Comparison of ENCODE assay signal across 7 cellular contexts in genomic region chr9:36409076-36409475, GRCh38. TPM values are rescaled to one million over a fixed set of nuclear protein-coding genes. Genes with fewer than 3 reads are reported as not detected.
A peak's percentile ranks its signal among the peaks of the same experiment; 100 is the strongest.
DNase-seq lines count a peak whose midpoint lies in the region; ATAC-seq and TF ChIP-seq lines count a peak whose summit lies in the region.
"Not testable (repeated sequence)": the region's sequence is repeated elsewhere in the genome, so short reads cannot be mapped to it uniquely, and the experiment has no call there.

No MANE protein-coding gene starts in this region.

- H3K4me1 Mint-ChIP-seq in CD4-positive, CD25-positive, alpha-beta regulatory T cell: peaks cover 9 to 29% (median 23%) of the 10 kb centered on the region in 4 donors
- peaks cover 18 to 41% (median 36%) of the 10 kb centered on the region in 3 donors for H3K4me1 Mint-ChIP-seq in CD8-positive, alpha-beta memory T cell
- peaks cover 27 to 34% (median 33%) of the 10 kb centered on the region in 3 donors for H3K4me1 Mint-ChIP-seq in T-cell
- H3K4me1 Mint-ChIP-seq in activated CD4-positive, alpha-beta T cell treated with anti-CD3 and anti-CD28 coated beads, Interleukin-2, amount 10 ng/mL, durations not matched to agents 7 days and 5 days: not testable (repeated sequence)
- peaks cover 38% of the 10 kb centered on the region for H3K4me1 Mint-ChIP-seq in activated naive CD4-positive, alpha-beta T cell treated with anti-CD3 and anti-CD28 coated beads, Interleukin-2, amount 50 U/mL, for 24 hours
- H3K4me1 Mint-ChIP-seq in memory B cell: peaks cover 20% of the 10 kb centered on the region
- peaks cover 11% of the 10 kb centered on the region for H3K4me1 Mint-ChIP-seq in nephron progenitor cell

- TF ChIP-seq CTCF in nephron progenitor cell (IDR thresholded peaks at IDR 0.05): not testable (repeated sequence)

- H3K36me3 Mint-ChIP-seq in CD4-positive, CD25-positive, alpha-beta regulatory T cell; CD8-positive, alpha-beta memory T cell; activated CD4-positive, alpha-beta T cell treated with anti-CD3 and anti-CD28 coated beads, Interleukin-2, amount 10 ng/mL, durations not matched to agents 7 days and 5 days (ENCODE audit: low read depth); activated naive CD4-positive, alpha-beta T cell treated with anti-CD3 and anti-CD28 coated beads, Interleukin-2, amount 50 U/mL, for 24 hours; memory B cell: not testable (repeated sequence)
- H3K36me3 Mint-ChIP-seq in T-cell (peaks cover 11% of the 10 kb centered on the region), nephron progenitor cell (ENCODE audit: low read depth) (peaks cover 31% of the 10 kb centered on the region)

- not testable (repeated sequence) for H3K9me3 Mint-ChIP-seq in CD4-positive, CD25-positive, alpha-beta regulatory T cell; CD8-positive, alpha-beta memory T cell; T-cell; activated CD4-positive, alpha-beta T cell treated with anti-CD3 and anti-CD28 coated beads, Interleukin-2, amount 10 ng/mL, durations not matched to agents 7 days and 5 days; activated naive CD4-positive, alpha-beta T cell treated with anti-CD3 and anti-CD28 coated beads, Interleukin-2, amount 50 U/mL, for 24 hours; memory B cell; nephron progenitor cell

- not testable (repeated sequence) for H3K27ac ChIP-seq in CD4-positive, CD25-positive, alpha-beta regulatory T cell (ENCODE audit: insufficient read depth, low read length, poor library complexity, severe bottlenecking); CD8-positive, alpha-beta memory T cell (ENCODE audit: low read depth, low read length)

- DNase-seq in CD4-positive, CD25-positive, alpha-beta regulatory T cell; CD8-positive, alpha-beta memory T cell; T-cell; activated CD4-positive, alpha-beta T cell treated with anti-CD3 and anti-CD28 coated beads, Interleukin-2, amount 10 ng/mL, durations not matched to agents 7 days and 5 days; memory B cell (ENCODE audit: low spot score in 2 of 2); nephron progenitor cell: not testable (repeated sequence)

- not testable (repeated sequence) for H3K4me3 ChIP-seq in CD4-positive, CD25-positive, alpha-beta regulatory T cell (ENCODE audit: low read depth, low read length); CD8-positive, alpha-beta memory T cell (ENCODE audit: low read length)

- CTCF ChIA-PET in CD8-positive, alpha-beta memory T cell (lab: Charles Lee): interaction anchor here (1.3 to 11.0 kb wide), 3 partner anchors 44 to 320 kb away, joined by 4 to 236 read pairs (median 13); no protein-coding TSS in a partner anchor
- CTCF ChIA-PET in T-cell (lab: Charles Lee): interaction anchor here (0.5 to 4.0 kb wide), 8 partner anchors 41 to 146 kb away, joined by 3 to 82 read pairs (median 6); no protein-coding TSS in a partner anchor
- CTCF ChIA-PET in activated CD4-positive, alpha-beta T cell treated with anti-CD3 and anti-CD28 coated beads, Interleukin-2, amount 10 ng/mL, durations not matched to agents 7 days and 5 days (lab: Charles Lee): interaction anchor here (0.6 to 3.4 kb wide), 8 partner anchors 14 to 448 kb away, joined by 3 to 39 read pairs (median 7); no protein-coding TSS in a partner anchor

- not testable (repeated sequence) for H3K27me3 ChIP-seq in CD4-positive, CD25-positive, alpha-beta regulatory T cell (ENCODE audit: control insufficient read depth, insufficient read depth, low read length); CD8-positive, alpha-beta memory T cell (ENCODE audit: insufficient read depth, low read length, poor library complexity, severe bottlenecking)

- not testable (repeated sequence) for H3K4me1 ChIP-seq in CD4-positive, CD25-positive, alpha-beta regulatory T cell (ENCODE audit: control insufficient read depth, insufficient read depth, low read length, poor library complexity, severe bottlenecking); CD8-positive, alpha-beta memory T cell (ENCODE audit: insufficient read depth, low read length)

- H3K4me3 Mint-ChIP-seq in CD4-positive, CD25-positive, alpha-beta regulatory T cell; CD8-positive, alpha-beta memory T cell; T-cell; activated CD4-positive, alpha-beta T cell treated with anti-CD3 and anti-CD28 coated beads, Interleukin-2, amount 10 ng/mL, durations not matched to agents 7 days and 5 days; activated naive CD4-positive, alpha-beta T cell treated with anti-CD3 and anti-CD28 coated beads, Interleukin-2, amount 50 U/mL, for 24 hours; memory B cell; nephron progenitor cell: not testable (repeated sequence)

- not testable (repeated sequence) for H3K36me3 ChIP-seq in CD4-positive, CD25-positive, alpha-beta regulatory T cell (ENCODE audit: control insufficient read depth, insufficient read depth, low read length); CD8-positive, alpha-beta memory T cell (ENCODE audit: insufficient read depth, low read length)

- not testable (repeated sequence) for H3K9me3 ChIP-seq in CD4-positive, CD25-positive, alpha-beta regulatory T cell (ENCODE audit: control insufficient read depth in 2 of 2, low read length in 2 of 2); CD8-positive, alpha-beta memory T cell (ENCODE audit: low read length)

- not testable (repeated sequence) for H3K27me3 Mint-ChIP-seq in CD4-positive, CD25-positive, alpha-beta regulatory T cell; CD8-positive, alpha-beta memory T cell; T-cell; activated CD4-positive, alpha-beta T cell treated with anti-CD3 and anti-CD28 coated beads, Interleukin-2, amount 10 ng/mL, durations not matched to agents 7 days and 5 days; activated naive CD4-positive, alpha-beta T cell treated with anti-CD3 and anti-CD28 coated beads, Interleukin-2, amount 50 U/mL, for 24 hours; memory B cell; nephron progenitor cell (ENCODE audit: low read depth, poor library complexity)

- POLR2A ChIA-PET in CD8-positive, alpha-beta memory T cell (lab: Charles Lee): interaction anchor here (0.7 kb wide), 1 partner anchor 9 kb away, joined by 4 read pairs; no protein-coding TSS in a partner anchor
- POLR2A ChIA-PET in T-cell (lab: Charles Lee): not testable (repeated sequence)
- POLR2A ChIA-PET in activated CD4-positive, alpha-beta T cell treated with anti-CD3 and anti-CD28 coated beads, Interleukin-2, amount 10 ng/mL, durations not matched to agents 7 days and 5 days (lab: Charles Lee): interaction anchor here (0.6 kb wide), 1 partner anchor 128 kb away, joined by 10 read pairs; no protein-coding TSS in a partner anchor

- peak overlapping the region in 2 of 3 donors; percentile 52 to 55 for H3K27ac Mint-ChIP-seq in CD4-positive, CD25-positive, alpha-beta regulatory T cell
- H3K27ac Mint-ChIP-seq in CD8-positive, alpha-beta memory T cell: peak overlapping the region in 6 of 8 donors; percentile 20 to 79 (median 69)
- H3K27ac Mint-ChIP-seq in T-cell: peak overlapping the region; percentile 25 to 79
- peak overlapping the region; percentile 51 for H3K27ac Mint-ChIP-seq in activated CD4-positive, alpha-beta T cell treated with anti-CD3 and anti-CD28 coated beads, Interleukin-2, amount 10 ng/mL, durations not matched to agents 7 days and 5 days
- H3K27ac Mint-ChIP-seq in activated naive CD4-positive, alpha-beta T cell treated with anti-CD3 and anti-CD28 coated beads, Interleukin-2, amount 50 U/mL, for 24 hours: peak overlapping the region; percentile 74
- H3K27ac Mint-ChIP-seq in memory B cell: peak overlapping the region; percentile 74
- H3K27ac Mint-ChIP-seq in nephron progenitor cell: peak overlapping the region; percentile 60

- not testable (repeated sequence) for ATAC-seq in CD4-positive, CD25-positive, alpha-beta regulatory T cell (ENCODE audit: low read depth in 2 of 2); T-cell (replicated peaks in 1 of 4); memory B cell (ENCODE audit: low read depth)

RNA-seq across cellular contexts. Expression of gene RNF38, which starts 9.0 kb away (rescaled TPM):
- total RNA-seq in CD4-positive, CD25-positive, alpha-beta regulatory T cell: 103 TPM
- 10 to 100 TPM; 16.0 to 22.8 (median 19.2) TPM for polyA plus RNA-seq in CD4-positive, CD25-positive, alpha-beta regulatory T cell
- 10 to 100 TPM; 40.0 to 43.3 TPM for total RNA-seq in CD8-positive, alpha-beta memory T cell
- polyA plus RNA-seq in CD8-positive, alpha-beta memory T cell: 20.9 TPM
- 10 to 100 TPM; 61.0 to 92.3 (median 71.2) TPM for total RNA-seq in T-cell
- 10 to 100 TPM; 37.6 to 45.1 TPM for total RNA-seq in activated CD4-positive, alpha-beta T cell treated with anti-CD3 and anti-CD28 coated beads, Interleukin-2, amount 10 ng/mL, durations not matched to agents 7 days and 5 days
